ENCODE assay signal across 9 cellular contexts in genomic region chr10:104273899-104274575, GRCh38. TPM values are rescaled to one million over a fixed set of nuclear protein-coding genes. Genes with fewer than 3 reads are reported as not detected.
DNase-seq lines count a peak whose midpoint lies in the region; ATAC-seq, FAIRE-seq and TF ChIP-seq lines count a peak whose summit lies in the region.
"Had no signal": no experiment of that assay in that cellular context is flagged by ENCODE, and none has a peak within 500 bp of the region (broad histone marks: within the 10 kb centered on the region; RNA-seq: fewer than 3 reads in every experiment).

No MANE protein-coding gene starts in this region.

- DNase-seq in A549 (ENCODE audit: low read depth in 1 of 2, low spot score in 1 of 2) (no peak), K562 (ENCODE audit: extremely low read depth in 1 of 4, low spot score in 3 of 4) (no peak), NCI-H1436 treated with DMSO at 0.1 percent for 48 hours (lab: John Stamatoyannopoulos, UW) (no peak), SHP77 (lab: John Stamatoyannopoulos, UW) (no peak)
- DNase-seq in activated CD8-positive, alpha-beta memory T cell treated with anti-CD3 and anti-CD28 coated beads, Interleukin-2, amount 50 U/mL, for 48 hours: no peak

- H3K9ac ChIP-seq in HUES48 (ENCODE audit: low read depth, low read length): no peak overlapping the region
- H3K9ac ChIP-seq in K562 (ENCODE audit: insufficient read depth in 1 of 2, low read depth in 2 of 2, low read length in 2 of 2): peak overlapping the region in 1 of 2 experiments; percentile 48; a peak in 2 of 4 replicates
- peak overlapping the region; percentile 40 for H3K9ac ChIP-seq in iPS-18a (ENCODE audit: low read length)

- H3K79me2 ChIP-seq in K562 (ENCODE audit: control insufficient read depth, insufficient read depth, low read length): no peaks in the 10 kb centered on the region

- no peak for FAIRE-seq in A549 (lab: Jason Lieb, UNC)
- no peak for FAIRE-seq in K562 (lab: Jason Lieb, UNC)
- FAIRE-seq: bronchial epithelial cell had no signal

- no peaks in the 10 kb centered on the region for H4K20me1 ChIP-seq in K562 (replicated peaks; ENCODE audit: control insufficient read depth, insufficient read depth, low read length)

- no TSS peak for BruUV-seq in K562 (replicated peaks; lab: Mats Ljungman, UMichigan)

- H3K9me1 ChIP-seq in K562 (ENCODE audit: control insufficient read depth, insufficient read depth, low read length): no peaks in the 10 kb centered on the region

- TF ChIP-seq CTCF in A549 (IDR thresholded peaks at IDR 0.05) (no peak), K562 (IDR thresholded peaks at IDR 0.05 in 2 of 3, conservative IDR thresholded peaks at IDR 0.05 in 1 of 3; ENCODE audit: insufficient read depth in 2 of 3, low read depth in 1 of 3, low read length in 3 of 3) (no peak)

- in situ Hi-C loops in K562 (cut with MboI): no loop called here

- H3K4me3 ChIP-seq in A549 (no peak overlapping the region), HUES48 (ENCODE audit: low read depth, low read length) (peak overlapping the region; percentile 57; the same call in 1 of the 2 replicates), K562 (no peak overlapping the region), iPS-18a (ENCODE audit: low read length) (peak overlapping the region; percentile 58)

- no peak for TF ChIP-seq EP300 in A549 (IDR thresholded peaks at IDR 0.05)
- no peak for TF ChIP-seq EP300 in K562 (IDR thresholded peaks at IDR 0.05; ENCODE audit: low read length)

- H3K4me1 ChIP-seq in A549 (peaks cover 8% of the 10 kb centered on the region; the same call in 1 of the 3 replicates), HUES48 (ENCODE audit: control insufficient read depth, insufficient read depth, low read length) (no peaks in the 10 kb centered on the region), K562 (replicated peaks in 1 of 2; ENCODE audit: control insufficient read depth in 2 of 2, insufficient read depth in 2 of 2, low read length in 2 of 2) (peaks cover 7 to 8% of the 10 kb centered on the region in 2 experiments), iPS-18a (ENCODE audit: control insufficient read depth, low read depth, low read length) (peaks cover 7% of the 10 kb centered on the region)

- TF ChIP-seq RAD21 in A549 (conservative IDR thresholded peaks at IDR 0.05 in 1 of 2, IDR thresholded peaks at IDR 0.05 in 1 of 2): no peak
- no peak for TF ChIP-seq RAD21 in K562 (CRISPR knock-in tag; conservative IDR thresholded peaks at IDR 0.05 in 1 of 2, IDR thresholded peaks at IDR 0.05 in 1 of 2)

- TF ChIP-seq POLR2A in A549 (IDR thresholded peaks at IDR 0.05; ENCODE audit: low read length) (no peak), K562 (conservative IDR thresholded peaks at IDR 0.05) (no peak)

- 79% methylated on average over 4 of the region's 4 CpGs for WGBS in A549 (ENCODE audit: missing lambda C conversion rate)
- 15% methylated on average over 4 of the region's 4 CpGs for WGBS in K562 (ENCODE audit: insufficient coverage, low coverage, missing lambda C conversion rate)

- peak overlapping the region; percentile 29 to 76; a peak in 4 of 6 replicates for H3K27ac ChIP-seq in A549
- H3K27ac ChIP-seq in HUES48 (ENCODE audit: low read depth, low read length): no peak overlapping the region
- no peak overlapping the region for H3K27ac ChIP-seq in K562 (ENCODE audit: extremely low read depth, low read depth, low read length)
- H3K27ac ChIP-seq in iPS-18a (ENCODE audit: low read length): no peak overlapping the region

- intact Hi-C loops in K562 (cut with micrococcal nuclease): no loop called here

- H3K9me3 ChIP-seq in A549 (no peaks in the 10 kb centered on the region), HUES48 (ENCODE audit: control insufficient read depth, insufficient read depth, low read length) (no peaks in the 10 kb centered on the region), K562 (replicated peaks; ENCODE audit: control insufficient read depth, insufficient read depth, low read depth, low read length) (no peaks in the 10 kb centered on the region), iPS-18a (ENCODE audit: control insufficient read depth, low read depth, low read length) (no peaks in the 10 kb centered on the region)

- H3K36me3 ChIP-seq in HUES48 (ENCODE audit: control insufficient read depth, insufficient read depth, low read length) (no peaks in the 10 kb centered on the region), K562 (ENCODE audit: control insufficient read depth, insufficient read depth, low read length) (peaks cover 4% of the 10 kb centered on the region; the same call in 1 of the 3 replicates), iPS-18a (ENCODE audit: control insufficient read depth, low read depth, low read length) (no peaks in the 10 kb centered on the region)

- peak overlapping the region; percentile 82 for H2AFZ ChIP-seq in K562 (ENCODE audit: low read depth, low read length)

- CTCF ChIA-PET in A549 (lab: Yijun Ruan, JAX) (interaction anchor here (0.6 to 11.8 kb wide), 32 partner anchors 8 to 386 kb away, joined by 3 to 260 read pairs (median 4); partner anchors contain the start of genes CFAP58 and ITPRIP), K562 (lab: Yijun Ruan, JAX; ENCODE audit: low intra/inter-chr PET ratio) (interaction anchor here (1.0 kb wide), 1 partner anchor 75 kb away, joined by 3 read pairs; no protein-coding TSS in a partner anchor)

- H3K4me2 ChIP-seq in A549: peak overlapping the region; percentile 67
- no peak overlapping the region for H3K4me2 ChIP-seq in K562 (ENCODE audit: insufficient read depth, low read length)

- peaks cover 11% of the 10 kb centered on the region for H3K27me3 ChIP-seq in HUES48 (ENCODE audit: control insufficient read depth, insufficient read depth, low read length)
- H3K27me3 ChIP-seq in K562 (ENCODE audit: control insufficient read depth in 2 of 2, insufficient read depth in 2 of 2, low read length in 2 of 2): no peaks in the 10 kb centered on the region
- H3K27me3 ChIP-seq in iPS-18a (ENCODE audit: control insufficient read depth, insufficient read depth, low read length): peaks cover 21% of the 10 kb centered on the region

- POLR2A ChIA-PET in A549 (lab: Yijun Ruan, JAX) (interaction anchor here (0.7 to 1.3 kb wide), 5 partner anchors 10 to 152 kb away, joined by 3 to 6 read pairs (median 3); partner anchors contain the start of genes GSTO1, ITPRIP and SFR1), K562 (lab: Yijun Ruan, JAX) (interaction anchor here (0.6 to 1.8 kb wide), 5 partner anchors 9 to 200 kb away, joined by 3 to 12 read pairs (median 3); partner anchors contain the start of gene CFAP58)

- no peak for ATAC-seq in A549
- ATAC-seq in K562: peak; percentile 59
- no peak for ATAC-seq in HG03039 (IDR thresholded peaks at IDR 0.05; ENCODE audit: unreplicated experiment)

RNA-seq across cellular contexts. Expression of gene GSTO2, which starts 5.1 kb away (rescaled TPM):
- 5.7 and 6.3 TPM in 2 replicates for polyA plus RNA-seq in A549 (2011; rRNA removed)
- 1.7 and 2.1 TPM in 2 replicates for polyA plus RNA-seq in A549 (2012; cell fraction: cytosol; rRNA removed)
- polyA plus RNA-seq in A549 (2012; cell fraction: nucleus; rRNA removed): 0.80 and 3.0 TPM in 2 replicates
- 1.3 to 1.9 TPM (median 1.8 TPM) in 3 replicates for polyA plus RNA-seq in A549 (2017; fragmentation: RNase III; extraction: RNeasy Plus Mini Kit Qiagen cat#74134 plus additional on column Dnase treatment)
- 1.6 and 2.8 TPM in 2 replicates for polyA minus RNA-seq in A549 (2011; rRNA and poly(A)+ RNA removed)
- total RNA-seq in K562 (2011; cell fraction: chromatin; rRNA removed; ENCODE audit: low replicate concordance): 0.79 and 1.1 TPM in 2 replicates
- total RNA-seq in K562 (2011; cell fraction: nucleolus; rRNA removed): 0.79 and 1.8 TPM in 2 replicates
- 1.2 and 2.1 TPM in 2 replicates for total RNA-seq in K562 (2011; cell fraction: nucleoplasm; rRNA removed)
- total RNA-seq in K562 (2014; rRNA removed): 0.18 and 0.33 TPM in 2 replicates
- 0.29 and 0.45 TPM in 2 replicates for total RNA-seq in K562 (2014; rRNA removed; fragmentation: Illumina TruSeq; extraction: Trizol)
- 0.30 and 0.40 TPM in 2 replicates for total RNA-seq in K562 (2015; rRNA removed; fragmentation: Illumina TruSeq; extraction: Trizol)
- total RNA-seq in K562 (2021): 0.96 and 1.4 TPM in 2 replicates
- 0.74 and 1.8 TPM in 2 replicates for polyA plus RNA-seq in K562 (2011; rRNA removed)
- 1.4 and 2.1 TPM in 2 replicates for polyA plus RNA-seq in K562 (2011; cell fraction: cytosol; rRNA removed)
- 0.86 and 0.92 TPM in 2 replicates for polyA plus RNA-seq in K562 (2011; cell fraction: nucleus; rRNA removed)
- 0.65 and 0.80 TPM in 2 replicates for polyA plus RNA-seq in K562 (2012)
- polyA plus RNA-seq in K562 (2014; fragmentation: Illumina TruSeq; extraction: Trizol): 0.40 and 0.78 TPM in 2 replicates
- 1 to 10 TPM in 1 of 2 experiments, under 1 TPM in 1; 0.90 to 1.0 TPM for polyA plus RNA-seq in K562 (2014; fragmentation: Nextera tagmentation; extraction: Ambion mirVana)
- 1.1 and 1.7 TPM in 2 replicates for polyA plus RNA-seq in K562 (2014; rRNA removed)
- polyA minus RNA-seq in K562 (2011; rRNA and poly(A)+ RNA removed): 0.27 and 0.67 TPM in 2 replicates
- 0.57 and 0.82 TPM in 2 replicates for polyA minus RNA-seq in K562 (2011; cell fraction: cytosol; rRNA and poly(A)+ RNA removed)
- polyA minus RNA-seq in K562 (2011; cell fraction: nucleus; rRNA and poly(A)+ RNA removed): 0.78 and 1.8 TPM in 2 replicates

RNA-seq across cellular contexts. Expression of gene GSTO1, which starts 19.3 kb away (rescaled TPM):
- polyA plus RNA-seq in A549 (2011; rRNA removed) (172 and 204 TPM in 2 replicates), A549 (2017; fragmentation: RNase III; extraction: RNeasy Plus Mini Kit Qiagen cat#74134 plus additional on column Dnase treatment) (152 to 163 TPM (median 156 TPM) in 3 replicates), K562 (2011; rRNA removed) (401 and 592 TPM in 2 replicates), K562 (2014; fragmentation: Illumina TruSeq; extraction: Trizol) (283 and 333 TPM in 2 replicates), K562 (2014; fragmentation: Nextera tagmentation; extraction: Ambion mirVana) (100 to 1,000 TPM; 136 to 205 TPM), K562 (2014; rRNA removed) (315 and 359 TPM in 2 replicates)
- 97.9 and 112 TPM in 2 replicates for polyA plus RNA-seq in A549 (2012; cell fraction: cytosol; rRNA removed)
- 33.3 and 54.1 TPM in 2 replicates for polyA plus RNA-seq in A549 (2012; cell fraction: nucleus; rRNA removed)
- 23.8 TPM in 2 replicates for polyA minus RNA-seq in A549 (2011; rRNA and poly(A)+ RNA removed)
- 31.7 and 33.4 TPM in 2 replicates for total RNA-seq in K562 (2011; cell fraction: chromatin; rRNA removed; ENCODE audit: low replicate concordance)
- total RNA-seq in K562 (2011; cell fraction: nucleolus; rRNA removed): 55.9 and 65.0 TPM in 2 replicates
- total RNA-seq in K562 (2011; cell fraction: nucleoplasm; rRNA removed): 52.1 and 63.5 TPM in 2 replicates
- total RNA-seq in K562 (2014; rRNA removed) (221 and 225 TPM in 2 replicates), K562 (2014; rRNA removed; fragmentation: Illumina TruSeq; extraction: Trizol) (237 and 280 TPM in 2 replicates), K562 (2015; rRNA removed; fragmentation: Illumina TruSeq; extraction: Trizol) (195 and 204 TPM in 2 replicates), K562 (2021) (252 and 275 TPM in 2 replicates)
- 146 and 208 TPM in 2 replicates for polyA plus RNA-seq in K562 (2011; cell fraction: cytosol; rRNA removed)
- polyA plus RNA-seq in K562 (2011; cell fraction: nucleus; rRNA removed): 83.6 and 116 TPM in 2 replicates
- 188 and 273 TPM in 2 replicates for polyA plus RNA-seq in K562 (2012)
- polyA minus RNA-seq in K562 (2011; rRNA and poly(A)+ RNA removed): 170 and 176 TPM in 2 replicates
- polyA minus RNA-seq in K562 (2011; cell fraction: cytosol; rRNA and poly(A)+ RNA removed): 104 and 123 TPM in 2 replicates
- 32.2 and 48.5 TPM in 2 replicates for polyA minus RNA-seq in K562 (2011; cell fraction: nucleus; rRNA and poly(A)+ RNA removed)

RNA-seq across cellular contexts. Expression of gene CFAP43, which starts 41.9 kb away (rescaled TPM):
- 0.42 and 0.75 TPM in 2 replicates for polyA plus RNA-seq in A549 (2011; rRNA removed)
- polyA plus RNA-seq in A549 (2012; cell fraction: cytosol; rRNA removed): 0.08 and 0.13 TPM in 2 replicates
- polyA plus RNA-seq in A549 (2012; cell fraction: nucleus; rRNA removed): 0.14 and 0.16 TPM in 2 replicates
- polyA plus RNA-seq in A549 (2017; fragmentation: RNase III; extraction: RNeasy Plus Mini Kit Qiagen cat#74134 plus additional on column Dnase treatment): 0.16 to 0.36 TPM (median 0.31 TPM) in 3 replicates
- 0.24 and 0.25 TPM in 2 replicates for polyA minus RNA-seq in A549 (2011; rRNA and poly(A)+ RNA removed)
- 0.32 and 0.49 TPM in 2 replicates for total RNA-seq in K562 (2011; cell fraction: chromatin; rRNA removed; ENCODE audit: low replicate concordance)
- 0.17 TPM in 1 of 2 replicates, not detected in the other for total RNA-seq in K562 (2011; cell fraction: nucleolus; rRNA removed)
- 0.51 and 0.99 TPM in 2 replicates for total RNA-seq in K562 (2011; cell fraction: nucleoplasm; rRNA removed)
- total RNA-seq in K562 (2014; rRNA removed): 0.09 and 0.20 TPM in 2 replicates
- 0.10 and 0.11 TPM in 2 replicates for total RNA-seq in K562 (2014; rRNA removed; fragmentation: Illumina TruSeq; extraction: Trizol)
- total RNA-seq in K562 (2015; rRNA removed; fragmentation: Illumina TruSeq; extraction: Trizol): 0.11 and 0.15 TPM in 2 replicates
- 0.16 and 0.20 TPM in 2 replicates for total RNA-seq in K562 (2021)
- 0.43 and 0.86 TPM in 2 replicates for polyA plus RNA-seq in K562 (2011; rRNA removed)
- 0.27 and 0.31 TPM in 2 replicates for polyA plus RNA-seq in K562 (2011; cell fraction: cytosol; rRNA removed)
- polyA plus RNA-seq in K562 (2011; cell fraction: nucleus; rRNA removed): 0.83 and 1.0 TPM in 2 replicates
- polyA plus RNA-seq in K562 (2012): 0.10 and 0.17 TPM in 2 replicates
- 0.09 TPM in 1 of 2 replicates, not detected in the other for polyA plus RNA-seq in K562 (2014; fragmentation: Illumina TruSeq; extraction: Trizol)
- polyA plus RNA-seq in K562 (2014; fragmentation: Nextera tagmentation; extraction: Ambion mirVana): under 1 TPM in 1 of 2 experiments, not detected in 1; 0.07 TPM
- polyA plus RNA-seq in K562 (2014; rRNA removed): 0.04 and 0.54 TPM in 2 replicates
- polyA minus RNA-seq in K562 (2011; rRNA and poly(A)+ RNA removed): 0.87 and 1.1 TPM in 2 replicates
- polyA minus RNA-seq in K562 (2011; cell fraction: cytosol; rRNA and poly(A)+ RNA removed): not detected in 2 replicates
- polyA minus RNA-seq in K562 (2011; cell fraction: nucleus; rRNA and poly(A)+ RNA removed): 0.27 and 0.44 TPM in 2 replicates

Comparison
In these comparisons a context has a peak if more than half of its experiments do, and no peak if none do; other contexts are left out.
1. H3K27ac ChIP-seq: peak in A549 (2 of 2); none in HUES48 (single experiment), K562 (single experiment) and iPS-18a (single experiment).
2. H3K4me3 ChIP-seq: peak in HUES48 (single experiment) and iPS-18a (single experiment); none in A549 (single experiment) and K562 (single experiment).